21 cellular contexts compared by ENCODE assay signal in the genomic region with DNA sequence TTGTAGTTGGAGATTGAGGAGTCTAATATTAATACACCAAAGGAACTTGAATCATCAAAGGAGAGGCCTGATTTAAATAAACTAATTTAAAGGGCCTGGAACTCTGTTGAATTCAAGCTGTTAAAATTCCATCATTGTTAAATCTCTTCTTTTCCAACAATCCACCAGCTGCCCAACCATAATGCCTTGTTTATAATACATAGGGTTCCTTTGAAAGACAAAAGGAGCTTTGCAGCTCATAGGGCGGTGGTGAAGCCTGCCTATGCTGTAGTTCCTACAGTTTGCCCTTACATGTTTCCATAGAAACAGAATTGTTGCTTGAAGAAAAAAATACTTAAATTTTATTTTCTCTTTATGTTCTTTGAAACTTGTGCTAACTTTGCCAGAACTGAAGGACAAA.
"Had no signal": no experiment of that assay in that cellular context is flagged by ENCODE, and none has a peak within 500 bp of the region (broad histone marks: within the 10 kb centered on the region; RNA-seq: fewer than 3 reads in every experiment).

No MANE protein-coding gene starts in this region.

- H3K36me3 ChIP-seq: esophagus squamous epithelium, prostate gland, sigmoid colon, stomach, thyroid gland had no signal

- H2AFZ ChIP-seq: parathyroid adenoma had no signal

- H3K4me1 ChIP-seq: esophagus squamous epithelium, parathyroid adenoma, prostate gland, sigmoid colon, stomach, thyroid gland had no signal

- H3K4me1 Mint-ChIP-seq: naive thymus-derived CD8-positive, alpha-beta T cell; nephron progenitor cell; stimulated activated effector memory CD8-positive, alpha-beta T cell treated with anti-CD3 and anti-CD28 coated beads, Interleukin-12 subunit alpha, Interleukin-12 subunit beta, amount 100 ng/mL, for 72 hours had no signal

- H3K36me3 Mint-ChIP-seq: naive thymus-derived CD8-positive, alpha-beta T cell; stimulated activated effector memory CD8-positive, alpha-beta T cell treated with anti-CD3 and anti-CD28 coated beads, Interleukin-12 subunit alpha, Interleukin-12 subunit beta, amount 100 ng/mL, for 72 hours had no signal

- H3K9me3 ChIP-seq: esophagus squamous epithelium, prostate gland, sigmoid colon, stomach, thyroid gland had no signal

- DNase-seq: cortex of kidney; effector memory CD8-positive, alpha-beta T cell; erythroblast; esophagus squamous epithelium; foreskin melanocyte; head of caudate nucleus; kidney; mesendoderm; naive thymus-derived CD8-positive, alpha-beta T cell; nephron progenitor cell; right cardiac atrium; sigmoid colon; stimulated activated CD4-positive, alpha-beta T cell treated with anti-CD3 and anti-CD28 coated beads, Interleukin-2, amount 100 ng/mL, for 24 hours; stimulated activated CD4-positive, alpha-beta T cell treated with anti-CD3 and anti-CD28 coated beads, Interleukin-4, amount 100 ng/mL, for 24 hours; stimulated activated naive CD4-positive, alpha-beta T cell treated with Interleukin-2 at 50 U/mL for 16 hours; stomach; thyroid gland; trophoblast cell had no signal

- H3K4me3 ChIP-seq: esophagus squamous epithelium, prostate gland, sigmoid colon, stomach, thyroid gland had no signal

- H3K9me3 Mint-ChIP-seq: effector memory CD8-positive, alpha-beta T cell; stimulated activated effector memory CD8-positive, alpha-beta T cell treated with anti-CD3 and anti-CD28 coated beads, Interleukin-12 subunit alpha, Interleukin-12 subunit beta, amount 100 ng/mL, for 72 hours had no signal

- H3K9ac ChIP-seq: parathyroid adenoma had no signal

- H3K4me3 Mint-ChIP-seq: effector memory CD8-positive, alpha-beta T cell; naive thymus-derived CD8-positive, alpha-beta T cell; nephron progenitor cell; stimulated activated effector memory CD8-positive, alpha-beta T cell treated with anti-CD3 and anti-CD28 coated beads, Interleukin-12 subunit alpha, Interleukin-12 subunit beta, amount 100 ng/mL, for 72 hours had no signal

- H3K27ac Mint-ChIP-seq: effector memory CD8-positive, alpha-beta T cell; naive thymus-derived CD8-positive, alpha-beta T cell; nephron progenitor cell; stimulated activated effector memory CD8-positive, alpha-beta T cell treated with anti-CD3 and anti-CD28 coated beads, Interleukin-12 subunit alpha, Interleukin-12 subunit beta, amount 100 ng/mL, for 72 hours had no signal

- H3K27me3 ChIP-seq: esophagus squamous epithelium, sigmoid colon, stomach, thyroid gland had no signal

- H3K27ac ChIP-seq: esophagus squamous epithelium, parathyroid adenoma, prostate gland, sigmoid colon, stomach, thyroid gland had no signal

- H3K79me2 ChIP-seq: parathyroid adenoma had no signal
